ENCODE assay signal across 21 cellular contexts in the genomic region with DNA sequence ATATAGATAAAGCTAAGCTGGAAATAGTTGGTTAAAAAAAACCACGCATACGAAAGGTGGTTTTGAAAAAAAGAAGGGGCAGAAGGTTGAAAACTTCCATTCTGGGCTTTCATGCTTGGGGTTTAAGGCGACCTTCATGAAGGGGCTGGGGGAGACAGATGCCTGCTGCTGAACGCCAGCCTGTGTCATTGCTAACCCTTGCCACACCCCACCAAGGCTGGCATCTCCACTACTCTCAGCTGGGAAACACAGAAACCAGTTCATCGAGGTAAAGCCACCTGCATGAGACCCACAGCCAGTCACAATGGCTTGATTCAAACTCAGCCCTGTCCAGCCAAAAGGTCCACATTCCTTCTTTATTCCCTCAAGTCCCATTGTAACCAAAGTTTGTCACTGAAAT.
DNase-seq lines count a peak whose midpoint lies in the region; TF ChIP-seq lines count a peak whose summit lies in the region.
"Had no signal": no experiment of that assay in that cellular context is flagged by ENCODE, and none has a peak within 500 bp of the region (broad histone marks: within the 10 kb centered on the region; RNA-seq: fewer than 3 reads in every experiment).

No MANE protein-coding gene starts in this region.

- no peak overlapping the region for H3K4me3 ChIP-seq in Jurkat, Clone E6-1 (ENCODE audit: low read length)
- H3K4me3 ChIP-seq in esophagus muscularis mucosa (no peak overlapping the region), stomach (no peak overlapping the region), brain microvascular endothelial cell (ENCODE audit: low read depth, low read length) (no peak overlapping the region)
- H3K4me3 ChIP-seq: A549, GM12878, GM23248 had no signal

- no peaks in the 10 kb centered on the region for H3K4me1 Mint-ChIP-seq in endothelial cell (ENCODE audit: unreplicated experiment)
- H3K4me1 Mint-ChIP-seq: CD4-positive, alpha-beta memory T cell had no signal

- WGBS in esophagus muscularis mucosa: 93% methylated on average over 5 of the region's 5 CpGs
- WGBS in stomach, 5 donors: 74 to 87% (median 79%) methylated on average over 5 of the region's 5 CpGs

- peaks cover 3% of the 10 kb centered on the region for H3K36me3 Mint-ChIP-seq in endothelial cell (ENCODE audit: low read depth, unreplicated experiment)

- in situ Hi-C loops in brain microvascular endothelial cell (cut with HindIII; ENCODE audit: low pct_ligation_motif_present, low sequenced_read_pairs): no loop called here

- H3K27me3 ChIP-seq in esophagus muscularis mucosa: no peaks in the 10 kb centered on the region
- no peaks in the 10 kb centered on the region for H3K27me3 ChIP-seq in stomach
- H3K27me3 ChIP-seq in brain microvascular endothelial cell (replicated peaks): no peaks in the 10 kb centered on the region

- no peak overlapping the region for H3K4me3 Mint-ChIP-seq in endothelial cell (ENCODE audit: unreplicated experiment)
- H3K4me3 Mint-ChIP-seq: CD4-positive, alpha-beta memory T cell had no signal

- no peak overlapping the region for H3K27ac Mint-ChIP-seq in endothelial cell (ENCODE audit: unreplicated experiment)

- H3K4me1 ChIP-seq in esophagus muscularis mucosa: no peaks in the 10 kb centered on the region
- no peaks in the 10 kb centered on the region for H3K4me1 ChIP-seq in stomach
- H3K4me1 ChIP-seq: A549 had no signal

- no peaks in the 10 kb centered on the region for H3K27me3 Mint-ChIP-seq in endothelial cell (ENCODE audit: unreplicated experiment)
- H3K27me3 Mint-ChIP-seq: CD4-positive, alpha-beta memory T cell had no signal

- TF ChIP-seq POLR2A in esophagus muscularis mucosa (IDR thresholded peaks at IDR 0.05; ENCODE audit: low read depth): no peak
- no peak for TF ChIP-seq POLR2A in stomach (IDR thresholded peaks at IDR 0.05)

- H3K27ac ChIP-seq in esophagus muscularis mucosa (replicated peaks in 1 of 4): no peak overlapping the region
- H3K27ac ChIP-seq in stomach: no peak overlapping the region
- H3K27ac ChIP-seq in brain microvascular endothelial cell: no peak overlapping the region
- H3K27ac ChIP-seq: A549, GM23248 had no signal

- no peak for TF ChIP-seq CTCF in esophagus muscularis mucosa (IDR thresholded peaks at IDR 0.05)
- TF ChIP-seq CTCF in stomach (IDR thresholded peaks at IDR 0.05): no peak
- no peak for TF ChIP-seq CTCF in endothelial cell (IDR thresholded peaks at IDR 0.05; ENCODE audit: unreplicated experiment)
- TF ChIP-seq CTCF in brain microvascular endothelial cell (IDR thresholded peaks at IDR 0.05; ENCODE audit: low read depth, low read length, missing control alignments): no peak

- DNase-seq in AG20443 (ENCODE audit: low spot score): peak; percentile 2
- peak; percentile 18 for DNase-seq in Jurkat, Clone E6-1 (ENCODE audit: low read depth, low spot score)
- DNase-seq in esophagus muscularis mucosa (ENCODE audit: extremely low spot score): peak; percentile 29
- peak; percentile 7 for DNase-seq in stomach
- DNase-seq in endothelial cell (ENCODE audit: low spot score): no peak
- no peak for DNase-seq in brain microvascular endothelial cell
- no peak for DNase-seq in stimulated activated CD4-positive, alpha-beta T cell treated with anti-CD3 and anti-CD28 coated beads, Interleukin-1b, Interleukin-23, amount 100 ng/mL, for 48 hours
- DNase-seq: 8988T; ACHN; C1 segment of cervical spinal cord; Calu3; CD4-positive, alpha-beta memory T cell; COR-L47; DMS153; EL; GDM1; GM23248; H7; HCEC 1CT had no signal

- H3K9me3 ChIP-seq in esophagus muscularis mucosa (no peaks in the 10 kb centered on the region), stomach (no peaks in the 10 kb centered on the region)

- H3K36me3 ChIP-seq in esophagus muscularis mucosa (peaks cover 0 to 11% (median 0%) of the 10 kb centered on the region in 4 donors), stomach (peaks cover 0 to 21% (median 9%) of the 10 kb centered on the region in 4 donors), brain microvascular endothelial cell (replicated peaks) (no peaks in the 10 kb centered on the region)

- TF ChIP-seq EP300 in esophagus muscularis mucosa (IDR thresholded peaks at IDR 0.05): no peak
- no peak for TF ChIP-seq EP300 in stomach (IDR thresholded peaks at IDR 0.05)

- intact Hi-C loops in esophagus muscularis mucosa (cut with DNase I): no loop called here
- intact Hi-C loops in stomach (cut with DNase I; ENCODE audit: low total_unique reads): loop anchor here (5.0 kb wide), 1 partner anchor 499 kb away; no protein-coding TSS in a partner anchor

- H3K9me3 Mint-ChIP-seq in endothelial cell (ENCODE audit: unreplicated experiment): no peaks in the 10 kb centered on the region
- H3K9me3 Mint-ChIP-seq: CD4-positive, alpha-beta memory T cell had no signal

Comparison
In these comparisons a context has a peak if more than half of its experiments do, and no peak if none do; other contexts are left out.
1. DNase-seq: peak in AG20443 (single experiment), Jurkat, Clone E6-1 (single experiment), esophagus muscularis mucosa (single experiment) and stomach (single experiment); none in endothelial cell (single experiment), brain microvascular endothelial cell (single experiment) and stimulated activated CD4-positive, alpha-beta T cell treated with anti-CD3 and anti-CD28 coated beads, Interleukin-1b, Interleukin-23, amount 100 ng/mL, for 48 hours (single experiment).